In the genomic region with DNA sequence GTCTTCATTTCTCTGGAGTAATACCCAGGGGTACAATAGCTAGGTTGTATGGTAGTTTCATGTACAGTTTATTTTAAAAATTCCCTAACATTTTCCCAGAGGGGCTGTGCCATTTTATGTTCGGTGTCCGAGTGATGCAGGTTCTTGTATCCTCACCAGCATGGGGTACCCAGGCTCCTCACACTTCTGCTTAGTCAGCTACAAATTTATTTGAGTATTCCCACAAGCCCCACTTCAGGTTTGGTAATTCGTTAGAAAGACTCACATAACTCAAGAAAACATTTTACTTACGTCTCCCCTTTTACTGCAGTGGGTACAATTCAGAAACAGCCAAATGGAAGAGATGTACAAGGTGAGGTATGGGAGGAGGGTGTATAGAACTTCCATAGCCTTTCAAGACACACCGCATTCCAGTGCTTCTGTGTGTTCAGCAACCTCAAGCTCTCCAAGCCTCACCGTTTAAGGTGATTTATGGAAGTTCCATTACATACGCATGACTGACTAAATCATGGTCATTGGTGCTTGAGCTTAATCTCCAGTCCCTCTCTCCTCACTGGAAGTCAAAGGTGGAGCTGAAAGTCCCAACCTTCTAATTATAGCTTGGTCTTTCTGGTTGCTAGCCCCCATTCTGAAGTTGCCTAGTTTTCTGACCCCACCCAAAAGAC, we compare ENCODE assay signal across 2 cellular contexts.
TF ChIP-seq lines count a peak whose summit lies in the region.

No MANE protein-coding gene starts in this region.

TF ChIP-seq in HEK293, 187 proteins besides CTCF, POLR2A, EP300 and RAD21:
- TF ChIP-seq ZSCAN5A (tag by site-specific recombination; IDR thresholded peaks at IDR 0.05) (no peak), SP7 (tag by site-specific recombination; IDR thresholded peaks at IDR 0.05) (peak; percentile 59)

TF ChIP-seq in K562, 482 proteins besides CTCF, POLR2A, EP300 and RAD21:
- TF ChIP-seq ZNF316 (IDR thresholded peaks at IDR 0.05) (peak; percentile 65), ZNF699 (CRISPR knock-in tag; IDR thresholded peaks at IDR 0.05; ENCODE audit: insufficient replicate concordance) (no peak), MAFG (tag; conservative IDR thresholded peaks at IDR 0.05) (peak; percentile 21; the same call in 1 of the 2 replicates), C11orf30 (IDR thresholded peaks at IDR 0.05; ENCODE audit: low read depth) (peak; percentile 44; the same call in 1 of the 2 replicates), MAFF (IDR thresholded peaks at IDR 0.05; ENCODE audit: low read length) (0 out of 2 replicates have a peak, but pooled peaks have one; percentile 25)
